10 cellular contexts compared by ENCODE assay signal in the genomic region with DNA sequence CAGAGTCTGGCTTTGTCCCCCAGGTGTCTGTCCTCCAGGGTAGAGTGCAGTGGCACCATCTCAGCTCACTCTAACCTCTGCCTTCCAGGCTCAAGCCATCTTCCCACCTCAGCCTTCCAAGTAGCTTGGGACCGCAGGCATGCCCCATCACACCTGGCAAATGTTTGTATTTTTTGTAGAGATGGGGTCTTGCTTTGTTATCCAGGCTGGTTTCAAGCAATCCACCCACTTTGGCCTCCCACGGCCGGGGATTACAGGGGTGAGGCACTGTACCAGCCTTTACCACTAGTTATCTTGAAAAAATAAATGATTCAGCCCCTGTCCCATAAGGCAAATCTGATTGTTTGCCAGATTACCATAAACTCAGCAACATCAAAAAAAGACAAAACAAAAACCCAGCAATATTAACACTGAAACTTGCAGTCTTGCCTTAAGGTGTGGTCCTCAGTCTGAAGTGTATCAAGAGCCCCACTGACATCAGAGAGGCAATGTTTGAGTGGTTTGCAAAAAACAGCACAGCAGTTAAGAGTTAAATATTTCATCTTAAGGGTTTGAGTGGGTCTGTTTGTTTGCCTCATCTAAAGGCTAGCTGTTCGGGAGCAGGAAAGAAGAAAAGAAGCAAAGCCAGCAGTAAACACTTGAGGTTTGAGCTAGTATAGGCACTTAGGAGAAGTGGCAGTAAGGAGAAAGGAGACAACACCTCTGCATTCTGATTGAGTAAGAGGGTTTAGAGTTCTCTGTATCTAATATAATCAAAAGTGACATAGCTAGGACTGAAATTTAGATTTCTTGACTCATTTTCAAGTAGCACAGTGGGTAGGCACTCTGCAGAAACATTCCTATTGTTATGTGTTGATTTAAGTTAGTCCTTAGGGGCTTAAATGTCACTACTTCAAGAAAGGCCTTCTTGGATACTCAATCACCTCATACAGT. TPM values are rescaled to one million over a fixed set of nuclear protein-coding genes. Genes with fewer than 3 reads are reported as not detected.
DNase-seq lines count a peak whose midpoint lies in the region; ATAC-seq, FAIRE-seq and TF ChIP-seq lines count a peak whose summit lies in the region.
"Had no signal": no experiment of that assay in that cellular context is flagged by ENCODE, and none has a peak within 500 bp of the region (broad histone marks: within the 10 kb centered on the region; RNA-seq: fewer than 3 reads in every experiment).

No MANE protein-coding gene starts in this region.

- H3K27me3 ChIP-seq in HUES6 (ENCODE audit: control insufficient read depth, insufficient read depth, low read length) (no peaks in the 10 kb centered on the region), GM12878 (replicated peaks in 1 of 2; ENCODE audit: control insufficient read depth in 2 of 2, insufficient read depth in 2 of 2, low read length in 1 of 2) (no peaks in the 10 kb centered on the region)
- H3K27me3 ChIP-seq: Peyer's patch had no signal

- peak overlapping the region; percentile 9 for H3K9ac ChIP-seq in HUES6 (ENCODE audit: low read length)
- H3K9ac ChIP-seq in GM12878 (ENCODE audit: control insufficient read depth, insufficient read depth, low read length), result no peak overlapping the region

- peaks cover 1% of the 10 kb centered on the region for H3K36me3 Mint-ChIP-seq in osteocyte (ENCODE audit: unreplicated experiment)

- no peak overlapping the region for H3K4me3 Mint-ChIP-seq in osteocyte (ENCODE audit: unreplicated experiment)

- POLR2A ChIA-PET in GM12878 (lab: Charles Lee), result interaction anchor here (0.6 to 1.5 kb wide), 6 partner anchors 10 to 35 kb away, joined by 3 to 6 read pairs (median 4); no protein-coding TSS in a partner anchor

- H3K27ac ChIP-seq in HUES6 (ENCODE audit: low read depth, low read length) (no peak overlapping the region), GM12878 (ENCODE audit: control insufficient read depth, insufficient read depth) (peak overlapping the region; percentile 23; the same call in 1 of the 2 replicates)
- H3K27ac ChIP-seq: Peyer's patch had no signal

- no peak for TF ChIP-seq POLR2A in GM12878 (IDR thresholded peaks at IDR 0.05; ENCODE audit: low read depth, low read length)

- no peak for TF ChIP-seq RAD21 in GM12878 (IDR thresholded peaks at IDR 0.05; ENCODE audit: insufficient read depth, low read depth, low read length)

- no TSS peak for BruUV-seq in GM12878 (replicated peaks; lab: Mats Ljungman, UMichigan)

- SMC1A ChIA-PET in GM12878 (lab: Charles Lee; ENCODE audit: uncharacterized antibody, unreplicated experiment), result interaction anchor here (0.8 to 4.4 kb wide), 12 partner anchors 7 to 36 kb away, joined by 3 to 30 read pairs (median 6); a partner anchor contains a TSS

- CTCF ChIA-PET in GM12878 (lab: Yijun Ruan, JAX), result interaction anchor here (0.6 to 2.7 kb wide), 3 partner anchors 10 to 832 kb away, joined by 3 to 7 read pairs (median 3); no protein-coding TSS in a partner anchor

- TF ChIP-seq CTCF in GM12878 (IDR thresholded peaks at IDR 0.05 in 2 of 3, conservative IDR thresholded peaks at IDR 0.05 in 1 of 3; ENCODE audit: control insufficient read depth in 2 of 3, extremely low read depth in 1 of 3, insufficient read depth in 1 of 3, low read depth in 3 of 3, low read length in 3 of 3) (no peak), osteocyte (IDR thresholded peaks at IDR 0.05) (no peak)

- H3K4me3 ChIP-seq in HUES6 (ENCODE audit: low read depth, low read length) (no peak overlapping the region), GM12878 (no peak overlapping the region)
- H3K4me3 ChIP-seq: Peyer's patch had no signal

- RAD21 ChIA-PET in GM12878 (lab: Charles Lee; ENCODE audit: unreplicated experiment), result interaction anchor here (0.5 to 1.9 kb wide), 5 partner anchors 11 to 653 kb away, joined by 3 to 6 read pairs (median 3); no protein-coding TSS in a partner anchor

- H3K4me2 ChIP-seq in GM12878 (ENCODE audit: control insufficient read depth, insufficient read depth), result 0 out of 2 replicates have a peak overlapping the region, but pooled peaks have one; percentile 12

- H3K79me2 ChIP-seq in GM12878 (ENCODE audit: control insufficient read depth, insufficient read depth, low read length), result peaks cover 87% of the 10 kb centered on the region

- peak; percentile 59 for FAIRE-seq in GM12878 (lab: Jason Lieb, UNC)

- DNase-seq in NCI-H510A treated with DMSO at 0.1 percent for 48 hours (lab: John Stamatoyannopoulos, UW) (peak; percentile 39), NCI-H510A (lab: John Stamatoyannopoulos, UW) (no peak), GM12878 (ENCODE audit: low read depth, low spot score) (no peak), osteocyte (ENCODE audit: extremely low spot score, unreplicated experiment) (no peak), hepatic stellate cell (ENCODE audit: low spot score) (no peak), cortex of kidney (lab: John Stamatoyannopoulos, UW) (no peak)
- DNase-seq: Peyer's patch; stimulated activated naive CD4-positive, alpha-beta T cell had no signal

- H3K36me3 ChIP-seq in HUES6 (ENCODE audit: control insufficient read depth, insufficient read depth, low read length) (no peaks in the 10 kb centered on the region), GM12878 (ENCODE audit: control insufficient read depth in 2 of 2, insufficient read depth in 2 of 2, low read length in 1 of 2) (no peaks in the 10 kb centered on the region)
- H3K36me3 ChIP-seq: Peyer's patch had no signal

- H2AFZ ChIP-seq in GM12878 (ENCODE audit: control insufficient read depth, low read depth, low read length), result no peak overlapping the region

- no peaks in the 10 kb centered on the region for H3K27me3 Mint-ChIP-seq in osteocyte (ENCODE audit: unreplicated experiment)

- H3K9me3 ChIP-seq in HUES6 (ENCODE audit: control insufficient read depth, insufficient read depth, low read depth, low read length) (no peaks in the 10 kb centered on the region), GM12878 (replicated peaks; ENCODE audit: control insufficient read depth, insufficient read depth, low read length) (no peaks in the 10 kb centered on the region; the same call in 2 of the 3 replicates)
- H3K9me3 ChIP-seq: Peyer's patch had no signal

- 86% methylated on average over 4 of the region's 4 CpGs for WGBS in GM12878 (ENCODE audit: insufficient coverage, insufficient replicate concordance, low lambda C conversion rate, missing lambda C conversion rate)

- no peaks in the 10 kb centered on the region for H3K9me3 Mint-ChIP-seq in osteocyte (ENCODE audit: unreplicated experiment)

- H4K20me1 ChIP-seq in GM12878 (ENCODE audit: control insufficient read depth, insufficient read depth), result no peaks in the 10 kb centered on the region

- intact Hi-C loops in GM12878 (cut with micrococcal nuclease; ENCODE audit: unreplicated experiment), result no loop called here

- peaks cover 49% of the 10 kb centered on the region for H3K4me1 Mint-ChIP-seq in osteocyte (ENCODE audit: unreplicated experiment)

- H3K4me1 ChIP-seq in HUES6 (ENCODE audit: control insufficient read depth, insufficient read depth, low read length) (peaks cover 29% of the 10 kb centered on the region), GM12878 (ENCODE audit: control insufficient read depth, insufficient read depth, low read length) (peaks cover 17% of the 10 kb centered on the region)

- ATAC-seq in GM12878 (peak; percentile 43), GM18498 (IDR thresholded peaks at IDR 0.05; ENCODE audit: unreplicated experiment) (no peak)

- TF ChIP-seq EP300 in GM12878 (IDR thresholded peaks at IDR 0.05; ENCODE audit: borderline replicate concordance in 1 of 2, control insufficient read depth in 1 of 2, low read depth in 2 of 2, low read length in 2 of 2), result no peak

- H3K27ac Mint-ChIP-seq in osteocyte (ENCODE audit: unreplicated experiment), result peak overlapping the region; percentile 32

- in situ Hi-C loops in GM12878 (cut with MboI), result no loop called here

TF ChIP-seq in GM12878, 131 proteins besides CTCF, POLR2A, EP300 and RAD21 (continues in another document):
- TF ChIP-seq POLR2AphosphoS5 (IDR thresholded peaks at IDR 0.05; ENCODE audit: low read length), result no peak

RNA-seq across cellular contexts. Expression of a gene that starts 26.3 kb away (rescaled TPM):
- total RNA-seq in GM12878 (2013; cell fraction: nucleolus; rRNA removed), result 223 and 263 TPM in 2 replicates
- total RNA-seq in GM12878 (2014; rRNA removed) (52.6 and 56.0 TPM in 2 replicates), GM12878 (2014; rRNA removed; fragmentation: Illumina TruSeq; extraction: Trizol) (57.5 and 60.6 TPM in 2 replicates), GM12878 (2021) (129 and 138 TPM in 2 replicates), osteocyte (42.1 and 45.9 TPM in 2 replicates)
- 49.4 TPM for polyA plus RNA-seq in GM12878 (2011; ENCODE audit: low read depth)
- polyA plus RNA-seq in GM12878 (2011; rRNA removed) (104 and 139 TPM in 2 replicates), GM12878 (2014; fragmentation: Illumina TruSeq; extraction: Trizol) (57.5 and 75.9 TPM in 2 replicates), GM12878 (2014; fragmentation: Nextera tagmentation; extraction: Ambion mirVana) (10 to 100 TPM; 18.9 to 48.0 TPM), GM12878 (2014; rRNA removed) (61.3 and 73.8 TPM in 2 replicates), GM12878 (2016; fragmentation: Nextera tagmentation; extraction: Ambion mirVana) (10 to 100 TPM; 56.2 to 60.1 TPM)
- polyA plus RNA-seq in GM12878 (2011; cell fraction: cytosol; rRNA removed), result 52.9 and 58.1 TPM in 2 replicates
- polyA plus RNA-seq in GM12878 (2011; cell fraction: nucleus; rRNA removed), result 65.4 and 94.5 TPM in 2 replicates
- polyA plus RNA-seq in GM12878 (2012), result 59.5 and 72.2 TPM in 2 replicates
- polyA minus RNA-seq in GM12878 (2011; rRNA and poly(A)+ RNA removed), result 124 and 134 TPM in 2 replicates
- 54.6 and 64.8 TPM in 2 replicates for polyA minus RNA-seq in GM12878 (2011; cell fraction: cytosol; rRNA and poly(A)+ RNA removed)
- polyA minus RNA-seq in GM12878 (2011; cell fraction: nucleus; rRNA and poly(A)+ RNA removed), result 49.6 and 62.2 TPM in 2 replicates

RNA-seq across cellular contexts. Expression of a gene that starts 39.1 kb away (rescaled TPM):
- 54.6 and 122 TPM in 2 replicates for total RNA-seq in GM12878 (2013; cell fraction: nucleolus; rRNA removed)
- 22.0 and 25.9 TPM in 2 replicates for total RNA-seq in GM12878 (2014; rRNA removed)
- total RNA-seq in GM12878 (2014; rRNA removed; fragmentation: Illumina TruSeq; extraction: Trizol), result 50.9 and 52.6 TPM in 2 replicates
- total RNA-seq in GM12878 (2021), result 48.9 and 51.3 TPM in 2 replicates
- 18.7 TPM for polyA plus RNA-seq in GM12878 (2011; ENCODE audit: low read depth)
- polyA plus RNA-seq in GM12878 (2011; rRNA removed), result 31.1 and 67.4 TPM in 2 replicates
- polyA plus RNA-seq in GM12878 (2011; cell fraction: cytosol; rRNA removed), result 23.0 and 24.2 TPM in 2 replicates
- polyA plus RNA-seq in GM12878 (2011; cell fraction: nucleus; rRNA removed), result 21.6 and 23.4 TPM in 2 replicates
- 33.7 and 43.4 TPM in 2 replicates for polyA plus RNA-seq in GM12878 (2012)
- polyA plus RNA-seq in GM12878 (2014; fragmentation: Illumina TruSeq; extraction: Trizol), result 69.0 and 92.2 TPM in 2 replicates
- polyA plus RNA-seq in GM12878 (2014; fragmentation: Nextera tagmentation; extraction: Ambion mirVana), result 10 to 100 TPM; 36.5 to 38.5 TPM
- polyA plus RNA-seq in GM12878 (2014; rRNA removed), result 31.9 and 36.0 TPM in 2 replicates
- polyA plus RNA-seq in GM12878 (2016; fragmentation: Nextera tagmentation; extraction: Ambion mirVana), result 10 to 100 TPM; 80.6 TPM
- 11.8 and 14.4 TPM in 2 replicates for polyA minus RNA-seq in GM12878 (2011; rRNA and poly(A)+ RNA removed)
- 9.4 and 16.4 TPM in 2 replicates for polyA minus RNA-seq in GM12878 (2011; cell fraction: cytosol; rRNA and poly(A)+ RNA removed)
- 11.5 and 20.0 TPM in 2 replicates for polyA minus RNA-seq in GM12878 (2011; cell fraction: nucleus; rRNA and poly(A)+ RNA removed)
- 85.6 and 86.0 TPM in 2 replicates for total RNA-seq in osteocyte
